Comparison of ENCODE assay signal across 8 cellular contexts in the genomic region with DNA sequence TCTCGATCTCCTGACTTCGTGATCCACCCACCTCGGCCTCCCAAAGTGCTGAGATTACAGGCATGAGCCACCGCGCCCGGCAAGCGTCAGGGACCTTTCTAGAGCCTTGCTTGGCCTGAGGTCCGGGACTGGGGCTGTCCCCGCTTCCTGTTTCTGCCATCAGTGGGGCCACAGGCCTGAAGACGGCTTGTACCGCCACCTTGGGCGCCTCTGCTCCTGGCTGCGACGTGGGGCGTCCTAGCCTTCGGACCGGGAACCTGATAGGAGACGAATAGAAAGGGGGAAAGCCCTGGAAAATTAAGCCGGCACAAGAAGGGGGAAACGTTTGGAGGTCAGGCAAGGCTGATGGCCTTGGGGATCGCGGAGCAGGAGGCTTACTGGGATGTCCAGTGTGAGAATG. TPM values are rescaled to one million over a fixed set of nuclear protein-coding genes. Genes with fewer than 3 reads are reported as not detected.
DNase-seq lines count a peak whose midpoint lies in the region; ATAC-seq and TF ChIP-seq lines count a peak whose summit lies in the region.

No MANE protein-coding gene starts in this region.

- H3K36me3 ChIP-seq in GM06990 (ENCODE audit: control insufficient read depth, insufficient read depth, low read length): no peaks in the 10 kb centered on the region
- no peaks in the 10 kb centered on the region for H3K36me3 ChIP-seq in SK-N-MC (ENCODE audit: insufficient read depth, low read length)
- H3K36me3 ChIP-seq in esophagus muscularis mucosa: peaks cover 0 to 3% (median 0%) of the 10 kb centered on the region in 4 donors
- H3K36me3 ChIP-seq in psoas muscle (ENCODE audit: insufficient read depth in 1 of 2, low read depth in 1 of 2): no peaks in the 10 kb centered on the region

- WGBS in esophagus muscularis mucosa: 52% methylated on average over 15 of the region's 22 CpGs
- 34 to 56% (median 41%) methylated on average over 20 to 22 of the region's 22 CpGs for WGBS in psoas muscle, 3 donors

- peaks cover 7 to 26% (median 18%) of the 10 kb centered on the region in 4 donors for H3K4me1 ChIP-seq in esophagus muscularis mucosa
- H3K4me1 ChIP-seq in psoas muscle: peaks cover 4% of the 10 kb centered on the region

- no peak for TF ChIP-seq EP300 in esophagus muscularis mucosa (IDR thresholded peaks at IDR 0.05)

- peak overlapping the region; percentile 77 for H3K4me3 ChIP-seq in GM06990 (replicated peaks; ENCODE audit: low read depth, low read length)
- H3K4me3 ChIP-seq in SK-N-MC: peak overlapping the region; percentile 72
- H3K4me3 ChIP-seq in esophagus muscularis mucosa: peak overlapping the region; percentile 68 to 82 (median 76)
- peak overlapping the region; percentile 79 for H3K4me3 ChIP-seq in psoas muscle

- intact Hi-C loops in esophagus muscularis mucosa (cut with DNase I) (loop anchor here (5.0 kb wide), 2 partner anchors 35 to 745 kb away; a partner anchor contains a TSS), psoas muscle (cut with DNase I) (loop anchor here (2.0 to 5.0 kb wide), 2 partner anchors 35 to 68 kb away; a partner anchor contains a TSS)

- TF ChIP-seq POLR2A in esophagus muscularis mucosa (IDR thresholded peaks at IDR 0.05; ENCODE audit: low read depth): no peak

- DNase-seq in GM06990 (ENCODE audit: extremely low read depth, insufficient read length) (peak; percentile 29), SK-N-MC (ENCODE audit: low read depth, low spot score) (no peak), esophagus muscularis mucosa (ENCODE audit: extremely low spot score) (no peak), psoas muscle (no peak), NCI-H2029 (lab: John Stamatoyannopoulos, UW) (no peak)

- ATAC-seq in psoas muscle (no peak), HG02840 (IDR thresholded peaks at IDR 0.05; ENCODE audit: low FRiP score, unreplicated experiment) (no peak), HG03571 (IDR thresholded peaks at IDR 0.05; ENCODE audit: unreplicated experiment) (no peak), HG03196 (IDR thresholded peaks at IDR 0.05; ENCODE audit: unreplicated experiment) (no peak)

- H3K9me3 ChIP-seq in SK-N-MC (ENCODE audit: low read depth, low read length) (no peaks in the 10 kb centered on the region), esophagus muscularis mucosa (no peaks in the 10 kb centered on the region), psoas muscle (no peaks in the 10 kb centered on the region)

- H3K27me3 ChIP-seq in GM06990 (replicated peaks; ENCODE audit: control insufficient read depth, insufficient read depth, low read length): no peaks in the 10 kb centered on the region
- no peaks in the 10 kb centered on the region for H3K27me3 ChIP-seq in esophagus muscularis mucosa
- H3K27me3 ChIP-seq in psoas muscle (ENCODE audit: insufficient read depth in 3 of 3, low read length in 2 of 3): no peaks in the 10 kb centered on the region

- H3K27ac ChIP-seq in SK-N-MC (no peak overlapping the region), esophagus muscularis mucosa (replicated peaks in 1 of 4) (peak overlapping the region; percentile 78 to 89 (median 84)), psoas muscle (peak overlapping the region; percentile 72)

- TF ChIP-seq CTCF in GM06990 (IDR thresholded peaks at IDR 0.05; ENCODE audit: insufficient read depth, low read length, poor library complexity, severe bottlenecking) (no peak), esophagus muscularis mucosa (IDR thresholded peaks at IDR 0.05) (no peak), psoas muscle (IDR thresholded peaks at IDR 0.05) (no peak)

- no peak overlapping the region for H3K9ac ChIP-seq in SK-N-MC (ENCODE audit: insufficient read length)

RNA-seq across cellular contexts. Expression of a gene that starts 35.1 kb away (rescaled TPM):
- 10 to 100 TPM; 17.0 to 24.4 (median 23.5) TPM for total RNA-seq in esophagus muscularis mucosa
- 10 to 100 TPM; 45.1 to 50.8 (median 45.7) TPM for total RNA-seq in psoas muscle
- polyA plus RNA-seq in psoas muscle: 10 to 100 TPM; 20.2 to 70.8 (median 22.1) TPM
